8 cellular contexts compared by ENCODE assay signal in the genomic region with DNA sequence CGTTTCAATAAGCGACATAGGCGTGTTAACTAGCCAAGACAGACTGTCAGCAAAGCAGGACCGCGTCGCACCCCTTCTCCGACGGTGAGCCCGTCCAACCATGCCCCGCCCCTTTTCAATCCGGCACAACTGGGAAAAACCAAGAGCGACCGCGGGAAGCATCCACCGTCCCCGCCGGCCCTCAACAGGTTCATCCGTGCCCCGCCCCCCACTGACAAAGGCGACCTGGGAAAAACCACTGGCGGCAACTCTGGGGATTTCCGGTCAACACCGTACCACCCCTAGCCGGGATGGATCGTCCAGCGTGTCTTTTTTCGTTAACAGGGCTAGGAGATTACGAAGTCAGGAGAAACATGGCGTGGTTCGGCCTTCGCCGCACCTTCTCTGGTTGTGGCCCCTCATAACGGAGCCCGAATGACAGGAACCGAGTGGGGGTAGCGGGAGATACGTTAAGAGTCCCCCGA. TPM values are rescaled to one million over a fixed set of nuclear protein-coding genes. Genes with fewer than 3 reads are reported as not detected.
DNase-seq lines count a peak whose midpoint lies in the region; ATAC-seq and TF ChIP-seq lines count a peak whose summit lies in the region.

No MANE protein-coding gene starts in this region.

- TF ChIP-seq CTCF in HEK293 (tag by site-specific recombination; IDR thresholded peaks at IDR 0.05) (no peak), ascending aorta (IDR thresholded peaks at IDR 0.05) (no peak)

- H3K4me3 ChIP-seq in HEK293 (ENCODE audit: low read depth, low read length) (peak overlapping the region; percentile 79), ascending aorta (peak overlapping the region; percentile 60 to 69)

- intact Hi-C loops in ascending aorta (cut with DNase I), result loop anchor here (2.0 to 10.0 kb wide), 4 partner anchors 62 to 422 kb away; partner anchors contain the start of genes FTSJ1, SLC38A5 and TFE3
- intact Hi-C loops in left ventricle myocardium superior (cut with micrococcal nuclease), result no loop called here

- CTCF ChIA-PET in HEK293 (lab: Yijun Ruan, JAX), result interaction anchor here (1.3 to 1.6 kb wide), 3 partner anchors 10 to 61 kb away, joined by 3 to 4 read pairs (median 3); no protein-coding TSS in a partner anchor

- peak; percentile 55 for DNase-seq in DMS153 (lab: John Stamatoyannopoulos, UW)
- peak; percentile 84 for DNase-seq in NCI-H1092 treated with DMSO at 0.1 percent for 48 hours (lab: John Stamatoyannopoulos, UW)
- peak; percentile 13 for DNase-seq in SKM-1 treated with dmso at 0.1 percent for 144 hours (lab: John Stamatoyannopoulos, UW; ENCODE audit: unreplicated experiment)
- DNase-seq in ascending aorta (ENCODE audit: low spot score in 2 of 2), result peak in 1 of 2 donors; percentile 85
- peak; percentile 76 for DNase-seq in left ventricle myocardium superior
- DNase-seq in pons (ENCODE audit: low spot score), result peak; percentile 38

- no peaks in the 10 kb centered on the region for H3K9me3 ChIP-seq in HEK293 (ENCODE audit: control insufficient read depth, insufficient read depth, low read depth, low read length)
- H3K9me3 ChIP-seq in ascending aorta, result no peaks in the 10 kb centered on the region

- H3K27me3 ChIP-seq in ascending aorta, result no peaks in the 10 kb centered on the region

- POLR2A ChIA-PET in HEK293 (lab: Yijun Ruan, JAX), result interaction anchor here (0.6 to 3.2 kb wide), 21 partner anchors 9 to 221 kb away, joined by 3 to 21 read pairs (median 4); partner anchors contain the start of genes GRIPAP1, HDAC6, OTUD5 and PCSK1N

- H3K4me1 ChIP-seq in HEK293 (ENCODE audit: control insufficient read depth, insufficient read depth, low read length) (no peaks in the 10 kb centered on the region), ascending aorta (peaks cover 3 to 9% of the 10 kb centered on the region in 2 donors)

- ATAC-seq in left ventricle myocardium superior, result peak; percentile 70
- ATAC-seq in HG03135 (IDR thresholded peaks at IDR 0.05; ENCODE audit: unreplicated experiment), result no peak

- peaks cover 24 to 55% of the 10 kb centered on the region in 2 experiments for H3K36me3 ChIP-seq in HEK293 (ENCODE audit: control insufficient read depth in 2 of 2, insufficient read depth in 1 of 2, low read length in 2 of 2)
- peaks cover 9 to 11% of the 10 kb centered on the region in 2 donors for H3K36me3 ChIP-seq in ascending aorta

- peak overlapping the region; percentile 91 for H3K27ac ChIP-seq in HEK293 (ENCODE audit: extremely low read depth, low read depth, low read length)
- peak overlapping the region; percentile 94 to 97 for H3K27ac ChIP-seq in ascending aorta

TF ChIP-seq in HEK293, 187 proteins besides CTCF, POLR2A, EP300 and RAD21 (continues in another document):
- TF ChIP-seq ZNF155 (tag by site-specific recombination; IDR thresholded peaks at IDR 0.05) (no peak), ZFP41 (tag by site-specific recombination; IDR thresholded peaks at IDR 0.05; ENCODE audit: borderline replicate concordance) (no peak), ZNF169 (tag by site-specific recombination; IDR thresholded peaks at IDR 0.05) (no peak), ZNF555 (tag by site-specific recombination; conservative IDR thresholded peaks at IDR 0.05) (no peak), REST (tag by site-specific recombination; IDR thresholded peaks at IDR 0.05) (0 out of 2 replicates have a peak, but pooled peaks have one; percentile 15), ZNF18 (tag by site-specific recombination; IDR thresholded peaks at IDR 0.05) (no peak), SP2 (tag by site-specific recombination; IDR thresholded peaks at IDR 0.05) (peak; percentile 29), ZIC2 (tag by site-specific recombination; IDR thresholded peaks at IDR 0.05) (no peak), SCRT2 (tag by site-specific recombination; IDR thresholded peaks at IDR 0.05) (peak; percentile 100), ZNF202 (tag by site-specific recombination; IDR thresholded peaks at IDR 0.05; ENCODE audit: borderline replicate concordance) (no peak), ZBTB8A (tag by site-specific recombination; IDR thresholded peaks at IDR 0.05) (0 out of 2 replicates have a peak, but pooled peaks have one; percentile 3), SP7 (tag by site-specific recombination; IDR thresholded peaks at IDR 0.05) (peak; percentile 46; the same call in 1 of the 2 replicates), ZNF830 (tag by site-specific recombination; IDR thresholded peaks at IDR 0.05; ENCODE audit: low read depth) (no peak), ZNF701 (tag by site-specific recombination; IDR thresholded peaks at IDR 0.05) (no peak), ZBTB26 (tag by site-specific recombination; optimal IDR thresholded peaks at IDR 0.05) (no peak), ZNF324 (tag by site-specific recombination; IDR thresholded peaks at IDR 0.05) (no peak), ZNF426 (tag by site-specific recombination; IDR thresholded peaks at IDR 0.05) (no peak)
- TF ChIP-seq, protein P1, sequence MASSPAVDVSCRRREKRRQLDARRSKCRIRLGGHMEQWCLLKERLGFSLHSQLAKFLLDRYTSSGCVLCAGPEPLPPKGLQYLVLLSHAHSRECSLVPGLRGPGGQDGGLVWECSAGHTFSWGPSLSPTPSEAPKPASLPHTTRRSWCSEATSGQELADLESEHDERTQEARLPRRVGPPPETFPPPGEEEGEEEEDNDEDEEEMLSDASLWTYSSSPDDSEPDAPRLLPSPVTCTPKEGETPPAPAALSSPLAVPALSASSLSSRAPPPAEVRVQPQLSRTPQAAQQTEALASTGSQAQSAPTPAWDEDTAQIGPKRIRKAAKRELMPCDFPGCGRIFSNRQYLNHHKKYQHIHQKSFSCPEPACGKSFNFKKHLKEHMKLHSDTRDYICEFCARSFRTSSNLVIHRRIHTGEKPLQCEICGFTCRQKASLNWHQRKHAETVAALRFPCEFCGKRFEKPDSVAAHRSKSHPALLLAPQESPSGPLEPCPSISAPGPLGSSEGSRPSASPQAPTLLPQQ (tag by site-specific recombination; IDR thresholded peaks at IDR 0.05), result no peak

RNA-seq across cellular contexts. Expression of gene TIMM17B, which starts 0.4 kb away (rescaled TPM):
- total RNA-seq in ascending aorta (15.3 TPM), left ventricle myocardium superior (77.9 TPM)

RNA-seq across cellular contexts. Expression of gene PQBP1, which starts 0.5 kb away (rescaled TPM):
- 14.8 TPM for total RNA-seq in ascending aorta
- total RNA-seq in left ventricle myocardium superior, result 64.5 TPM

RNA-seq across cellular contexts. Expression of gene SLC35A2, which starts 14.3 kb away (rescaled TPM):
- 20.2 TPM for total RNA-seq in ascending aorta
- 15.7 TPM for total RNA-seq in left ventricle myocardium superior

RNA-seq across cellular contexts. Expression of gene PIM2, which starts 21.6 kb away (rescaled TPM):
- total RNA-seq in ascending aorta (5.6 TPM), left ventricle myocardium superior (3.9 TPM)
